Comparison of ENCODE assay signal across 34 cellular contexts in the genomic region with DNA sequence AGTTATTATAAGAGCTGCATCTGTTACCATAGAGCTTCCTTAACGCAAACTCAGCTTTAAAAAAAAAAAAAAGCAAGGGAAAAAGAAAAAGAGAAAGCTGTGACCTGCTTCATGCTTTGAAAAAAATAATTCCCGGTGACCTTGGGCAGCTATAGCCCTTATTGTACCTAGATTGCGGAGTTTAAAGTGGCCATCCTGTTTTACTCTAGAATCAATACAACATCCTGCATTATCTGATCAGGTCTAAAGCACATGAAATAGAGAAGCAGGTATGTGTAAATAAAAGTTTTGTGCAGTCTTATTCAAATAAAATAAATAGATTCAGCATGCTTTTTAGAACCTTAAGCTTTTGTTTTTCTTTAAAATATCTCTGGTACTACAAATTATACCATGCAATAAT.
"Had no signal": no experiment of that assay in that cellular context is flagged by ENCODE, and none has a peak within 500 bp of the region (broad histone marks: within the 10 kb centered on the region; RNA-seq: fewer than 3 reads in every experiment).

No MANE protein-coding gene starts in this region.

- ATAC-seq: activated CD8-positive, alpha-beta T cell treated with anti-CD3 and anti-CD28 coated beads for 36 hours; activated naive CD4-positive, alpha-beta T cell treated with anti-CD3 and anti-CD28 coated beads, Interleukin-2, amount 50 U/mL, for 72 hours; activated T-cell treated with anti-CD3 and anti-CD28 coated beads, Interleukin-2, amount 50 U/mL, for 4 hours; activated T-cell treated with anti-CD3 and anti-CD28 coated beads, Interleukin-2, amount 50 U/mL, for 72 hours; activated T-helper 17 cell treated with anti-CD3 and anti-CD28 coated beads, Interleukin-2, amount 50 U/mL, for 72 hours had no signal

- H3K4me1 ChIP-seq: ascending aorta had no signal

- H3K9me3 ChIP-seq: ascending aorta had no signal

- H3K36me3 ChIP-seq: ascending aorta, cardiac muscle cell had no signal

- H3K27ac ChIP-seq: ascending aorta, cardiac muscle cell, VCaP had no signal

- H3K4me3 ChIP-seq: ascending aorta, cardiac muscle cell had no signal

- H3K27me3 Mint-ChIP-seq: activated B cell treated with CpG ODN at 0.5 μM for 24 hours; activated CD4-positive, alpha-beta memory T cell treated with anti-CD3 and anti-CD28 coated beads for 36 hours; activated CD4-positive, alpha-beta T cell treated with anti-CD3 and anti-CD28 coated beads, Interleukin-2, amount 10 ng/mL, durations not matched to agents 24 days and 14 days; activated CD8-positive, alpha-beta T cell treated with anti-CD3 and anti-CD28 coated beads for 36 hours; activated naive CD8-positive, alpha-beta T cell treated with anti-CD3 and anti-CD28 coated beads for 36 hours; activated T-helper 17 cell treated with anti-CD3 and anti-CD28 coated beads, Interleukin-2, amount 50 U/mL, for 72 hours; brain; central memory CD8-positive, alpha-beta T cell had no signal

- FAIRE-seq: bronchial epithelial cell had no signal

- H3K27ac Mint-ChIP-seq: activated B cell treated with CpG ODN at 0.5 μM for 24 hours; activated CD4-positive, alpha-beta memory T cell treated with anti-CD3 and anti-CD28 coated beads for 36 hours; activated CD4-positive, alpha-beta T cell treated with anti-CD3 and anti-CD28 coated beads, Interleukin-2, amount 10 ng/mL, durations not matched to agents 24 days and 14 days; activated CD8-positive, alpha-beta T cell treated with anti-CD3 and anti-CD28 coated beads for 36 hours; activated naive CD4-positive, alpha-beta T cell treated with anti-CD3 and anti-CD28 coated beads for 36 hours; activated naive CD4-positive, alpha-beta T cell treated with anti-CD3 and anti-CD28 coated beads, Interleukin-2, amount 50 U/mL, for 72 hours; activated naive CD8-positive, alpha-beta T cell treated with anti-CD3 and anti-CD28 coated beads for 36 hours; activated T-cell treated with anti-CD3 and anti-CD28 coated beads, Interleukin-2, amount 50 U/mL, for 72 hours; activated T-helper 1 cell treated with anti-CD3 and anti-CD28 coated beads, Interleukin-12 subunit alpha, Interleukin-12 subunit beta, Interleukin-2, Interleukin-4 antibody, amounts not matched to agents 30 ng/mL and 10 ng/mL and 1 ng/mL, durations not matched to agents 14 hours and 24 hours and 36 hours; activated T-helper 17 cell treated with anti-CD3 and anti-CD28 coated beads, Interleukin-2, amount 50 U/mL, for 72 hours; T-helper 1 cell treated with Interleukin-12 subunit alpha and Interleukin-12 subunit beta and Interleukin-4 antibody, amounts not matched to agents 30 μg/mL and 1 μg/mL, for 36 hours; T-helper 2 cell treated with Interferon-gamma antibody and Interleukin-4, amounts not matched to agents 5 μg/mL and 100 μg/mL, for 36 hours had no signal

- DNase-seq: activated B cell treated with CpG ODN at 0.5 μM for 24 hours; activated CD4-positive, alpha-beta memory T cell treated with anti-CD3 and anti-CD28 coated beads for 36 hours; activated CD4-positive, alpha-beta T cell treated with anti-CD3 and anti-CD28 coated beads for 4 hours; activated CD4-positive, alpha-beta T cell treated with anti-CD3 and anti-CD28 coated beads, Interleukin-2, amount 10 ng/mL, durations not matched to agents 24 days and 14 days; activated CD4-positive, alpha-beta T cell treated with anti-CD3 and anti-CD28 coated beads, Interleukin-2, amount 50 U/mL, for 1 hour; activated CD4-positive, alpha-beta T cell treated with anti-CD3 and anti-CD28 coated beads, Interleukin-2, amount 50 U/mL, for 4 hours; activated CD4-positive, CD25-positive, alpha-beta regulatory T cell treated with anti-CD3 and anti-CD28 coated beads, Interleukin-2, amount 50 U/mL, for 72 hours; activated CD8-positive, alpha-beta memory T cell treated with anti-CD3 and anti-CD28 coated beads, Interleukin-2, amount 50 U/mL, for 4 hours; activated CD8-positive, alpha-beta T cell treated with anti-CD3 and anti-CD28 coated beads for 36 hours; activated effector memory CD4-positive, alpha-beta T cell treated with anti-CD3 and anti-CD28 coated beads, Interleukin-2, amount 50 U/mL, for 16 hours; activated gamma-delta T cell treated with Interleukin-2 at 50 U/mL for 16 hours; activated naive CD4-positive, alpha-beta T cell; activated naive CD4-positive, alpha-beta T cell treated with anti-CD3 and anti-CD28 coated beads for 36 hours; activated naive CD4-positive, alpha-beta T cell treated with anti-CD3 and anti-CD28 coated beads, Interleukin-2, amount 50 U/mL, for 16 hours; activated naive CD8-positive, alpha-beta T cell treated with anti-CD3 and anti-CD28 coated beads for 36 hours; activated T-cell treated with anti-CD3 and anti-CD28 coated beads for 4 hours; activated T-cell treated with anti-CD3 and anti-CD28 coated beads, Interleukin-2, amount 50 U/mL, for 1 hour; activated T-cell treated with anti-CD3 and anti-CD28 coated beads, Interleukin-2, amount 50 U/mL, for 4 hours; activated T-cell treated with anti-CD3 and anti-CD28 coated beads, Interleukin-2, amount 50 U/mL, for 72 hours; amygdala; caudate nucleus; T-helper 2 cell; T-helper 9 cell had no signal

- H3K9me3 Mint-ChIP-seq: activated B cell treated with CpG ODN at 0.5 μM for 24 hours; activated CD4-positive, alpha-beta memory T cell treated with anti-CD3 and anti-CD28 coated beads for 36 hours; activated CD4-positive, alpha-beta T cell treated with anti-CD3 and anti-CD28 coated beads, Interleukin-2, amount 10 ng/mL, durations not matched to agents 24 days and 14 days; activated CD8-positive, alpha-beta T cell treated with anti-CD3 and anti-CD28 coated beads for 36 hours; activated naive CD4-positive, alpha-beta T cell treated with anti-CD3 and anti-CD28 coated beads for 36 hours; activated naive CD4-positive, alpha-beta T cell treated with anti-CD3 and anti-CD28 coated beads, Interleukin-2, amount 50 U/mL, for 72 hours; activated naive CD8-positive, alpha-beta T cell treated with anti-CD3 and anti-CD28 coated beads for 36 hours; activated T-cell treated with anti-CD3 and anti-CD28 coated beads, Interleukin-2, amount 50 U/mL, for 4 hours; activated T-cell treated with anti-CD3 and anti-CD28 coated beads, Interleukin-2, amount 50 U/mL, for 72 hours; activated T-helper 1 cell treated with anti-CD3 and anti-CD28 coated beads, Interleukin-12 subunit alpha, Interleukin-12 subunit beta, Interleukin-2, Interleukin-4 antibody, amounts not matched to agents 30 ng/mL and 10 ng/mL and 1 ng/mL, durations not matched to agents 14 hours and 24 hours and 36 hours; activated T-helper 17 cell treated with anti-CD3 and anti-CD28 coated beads, Interleukin-2, amount 50 U/mL, for 72 hours; central memory CD8-positive, alpha-beta T cell; T-helper 1 cell treated with Interleukin-12 subunit alpha and Interleukin-12 subunit beta and Interleukin-4 antibody, amounts not matched to agents 30 μg/mL and 1 μg/mL, for 36 hours; T-helper 2 cell treated with Interferon-gamma antibody and Interleukin-4, amounts not matched to agents 5 μg/mL and 100 μg/mL, for 36 hours had no signal

- H3K4me1 Mint-ChIP-seq: activated naive CD8-positive, alpha-beta T cell treated with anti-CD3 and anti-CD28 coated beads for 36 hours had no signal

- H3K4me3 Mint-ChIP-seq: activated B cell treated with CpG ODN at 0.5 μM for 24 hours; activated CD4-positive, alpha-beta memory T cell treated with anti-CD3 and anti-CD28 coated beads for 36 hours; activated CD4-positive, alpha-beta T cell treated with anti-CD3 and anti-CD28 coated beads, Interleukin-2, amount 10 ng/mL, durations not matched to agents 24 days and 14 days; activated CD8-positive, alpha-beta T cell treated with anti-CD3 and anti-CD28 coated beads for 36 hours; activated naive CD4-positive, alpha-beta T cell treated with anti-CD3 and anti-CD28 coated beads for 36 hours; activated naive CD8-positive, alpha-beta T cell treated with anti-CD3 and anti-CD28 coated beads for 36 hours; activated T-cell treated with anti-CD3 and anti-CD28 coated beads, Interleukin-2, amount 50 U/mL, for 4 hours; activated T-cell treated with anti-CD3 and anti-CD28 coated beads, Interleukin-2, amount 50 U/mL, for 72 hours; activated T-helper 1 cell treated with anti-CD3 and anti-CD28 coated beads, Interleukin-12 subunit alpha, Interleukin-12 subunit beta, Interleukin-2, Interleukin-4 antibody, amounts not matched to agents 30 ng/mL and 10 ng/mL and 1 ng/mL, durations not matched to agents 14 hours and 24 hours and 36 hours; activated T-helper 17 cell treated with anti-CD3 and anti-CD28 coated beads, Interleukin-2, amount 50 U/mL, for 72 hours; central memory CD8-positive, alpha-beta T cell; T-helper 1 cell treated with Interleukin-12 subunit alpha and Interleukin-12 subunit beta and Interleukin-4 antibody, amounts not matched to agents 30 μg/mL and 1 μg/mL, for 36 hours; T-helper 2 cell treated with Interferon-gamma antibody and Interleukin-4, amounts not matched to agents 5 μg/mL and 100 μg/mL, for 36 hours had no signal

- H3K27me3 ChIP-seq: ascending aorta, cardiac muscle cell had no signal
